13 cellular contexts compared by ENCODE assay signal in genomic region chr9:32783168-32783891, GRCh38. TPM values are rescaled to one million over a fixed set of nuclear protein-coding genes. Genes with fewer than 3 reads are reported as not detected.
DNase-seq lines count a peak whose midpoint lies in the region; ATAC-seq, FAIRE-seq and TF ChIP-seq lines count a peak whose summit lies in the region.
"Had no signal": no experiment of that assay in that cellular context is flagged by ENCODE, and none has a peak within 500 bp of the region (broad histone marks: within the 10 kb centered on the region; RNA-seq: fewer than 3 reads in every experiment).

Gene TMEM215, plus strand, starts transcription at chr9:32783540. Its CDS starts 644 bp downstream, at chr9:32784184.

- ATAC-seq in heart left ventricle (no peak), HG03342 (IDR thresholded peaks at IDR 0.05; ENCODE audit: unreplicated experiment) (no peak), GM21447 (IDR thresholded peaks at IDR 0.05; ENCODE audit: unreplicated experiment) (no peak)
- ATAC-seq: K562; naive thymus-derived CD8-positive, alpha-beta T cell had no signal

- DNase-seq in HTR-8/SVneo (ENCODE audit: insufficient read length, low spot score) = peak; percentile 4
- DNase-seq in NCI-H82 (lab: John Stamatoyannopoulos, UW) = peak; percentile 36
- DNase-seq in heart left ventricle = peak in 2 of 5 donors; percentile 27 to 56
- no peak for DNase-seq in T-helper 2 cell
- DNase-seq in Karpas-422 = no peak
- DNase-seq: activated B cell treated with CpG ODN at 0.5 μM for 24 hours, amniotic stem cell had no signal

- no peak for TF ChIP-seq POLR2A in heart left ventricle (IDR thresholded peaks at IDR 0.05)

- no peak within 1 kb of the TSS for H3K4me2 ChIP-seq in Karpas-422 (ENCODE audit: low read depth, low read length, poor library complexity, severe bottlenecking)

- H3K27me3 ChIP-seq in heart left ventricle = peaks cover 8 to 62% (median 39%) of the 10 kb centered on the region in 9 donors
- H3K27me3 ChIP-seq in rectal smooth muscle tissue (ENCODE audit: control insufficient read depth, insufficient read depth, low read length) = peaks cover 2% of the 10 kb centered on the region
- no peaks in the 10 kb centered on the region for H3K27me3 ChIP-seq in Karpas-422 (ENCODE audit: low read length)

- no peak for TF ChIP-seq CTCF in heart left ventricle (IDR thresholded peaks at IDR 0.05)

- no peaks in the 10 kb centered on the region for H3K9me2 ChIP-seq in Karpas-422 (replicated peaks; ENCODE audit: insufficient read depth, low read length)

- no peak within 1 kb of the TSS for H2AFZ ChIP-seq in Karpas-422 (ENCODE audit: low read length)

- peak within 1 kb of the TSS in 7 of 12 donors; percentile 1 to 29 (median 15) for H3K4me3 ChIP-seq in heart left ventricle
- H3K4me3 ChIP-seq in rectal smooth muscle tissue (ENCODE audit: low read length) = peak within 1 kb of the TSS; percentile 15
- H3K4me3 ChIP-seq in Karpas-422 (ENCODE audit: low read length) = no peak within 1 kb of the TSS
- H3K4me3 ChIP-seq: K562 had no signal

- peaks cover 0 to 12% (median 0%) of the 10 kb centered on the region in 12 donors for H3K4me1 ChIP-seq in heart left ventricle
- H3K4me1 ChIP-seq in rectal smooth muscle tissue (ENCODE audit: control insufficient read depth, insufficient read depth, low read length) = no peaks in the 10 kb centered on the region
- H3K4me1 ChIP-seq in Karpas-422 (ENCODE audit: low read length) = no peaks in the 10 kb centered on the region

- no peaks in the 10 kb centered on the region for H3K79me2 ChIP-seq in Karpas-422 (ENCODE audit: low read length)

- no peaks in the 10 kb centered on the region for H4K20me1 ChIP-seq in Karpas-422 (ENCODE audit: insufficient read depth, low read depth, low read length)

- FAIRE-seq in HTR-8/SVneo (lab: Jason Lieb, UNC) = no peak
- FAIRE-seq: K562 had no signal

- H3K36me3 ChIP-seq in heart left ventricle = no peaks in the 10 kb centered on the region
- no peaks in the 10 kb centered on the region for H3K36me3 ChIP-seq in rectal smooth muscle tissue (ENCODE audit: control insufficient read depth, insufficient read depth, low read length)
- no peaks in the 10 kb centered on the region for H3K36me3 ChIP-seq in Karpas-422 (ENCODE audit: insufficient read depth, low read length)

- WGBS in heart left ventricle, 4 donors = 1 to 2% (median 1%) methylated on average over 12 to 59 of the region's 59 CpGs

- H3K27ac ChIP-seq in heart left ventricle = no peak within 1 kb of the TSS
- H3K27ac ChIP-seq in rectal smooth muscle tissue (ENCODE audit: low read depth, low read length) = no peak within 1 kb of the TSS
- no peak within 1 kb of the TSS for H3K27ac ChIP-seq in Karpas-422 (ENCODE audit: low read length)

- H3K9me3 ChIP-seq in heart left ventricle (no peaks in the 10 kb centered on the region), Karpas-422 (ENCODE audit: low read length) (no peaks in the 10 kb centered on the region)

- intact Hi-C loops in heart left ventricle (cut with DNase I) = no loop called here

- no peak within 1 kb of the TSS for H3K9ac ChIP-seq in rectal smooth muscle tissue (ENCODE audit: low read length)
- H3K9ac ChIP-seq in Karpas-422 (ENCODE audit: low read length) = no peak within 1 kb of the TSS

RNA-seq across cellular contexts. Expression of gene TMEM215, which starts in this region (rescaled TPM):
- not detected for total RNA-seq in heart left ventricle
- not detected for polyA plus RNA-seq in heart left ventricle
- not detected in 2 replicates for total RNA-seq in Karpas-422 (2014; rRNA removed; shearing (Covaris generic); ENCODE audit: low replicate concordance)
- total RNA-seq: activated B cell treated with CpG ODN at 0.5 μM for 24 hours; G401; K562; naive thymus-derived CD8-positive, alpha-beta T cell had no signal
- polyA plus RNA-seq: K562; naive thymus-derived CD8-positive, alpha-beta T cell had no signal

Comparison
In these comparisons a context has a peak if more than half of its experiments do, and no peak if none do; other contexts are left out.
1. DNase-seq: peak in HTR-8/SVneo (single experiment) and NCI-H82 (single experiment); none in T-helper 2 cell (0 of 5) and Karpas-422 (single experiment).